ENCODE assay signal across 22 cellular contexts in genomic region chr3:157172746-157173145, GRCh38. TPM values are rescaled to one million over a fixed set of nuclear protein-coding genes. Genes with fewer than 3 reads are reported as not detected.
DNase-seq lines count a peak whose midpoint lies in the region; ATAC-seq and TF ChIP-seq lines count a peak whose summit lies in the region.
"Had no signal": no experiment of that assay in that cellular context is flagged by ENCODE, and none has a peak within 500 bp of the region (broad histone marks: within the 10 kb centered on the region; RNA-seq: fewer than 3 reads in every experiment).

No MANE protein-coding gene starts in this region.

- H3K36me3 Mint-ChIP-seq in activated CD4-positive, alpha-beta T cell treated with anti-CD3 and anti-CD28 coated beads, Interleukin-2, amount 10 ng/mL, durations not matched to agents 24 days and 14 days (ENCODE audit: low read depth): peaks cover 6% of the 10 kb centered on the region
- H3K36me3 Mint-ChIP-seq in HFFc6 (ENCODE audit: low read depth): peaks cover 4% of the 10 kb centered on the region; the same call in 1 of the 2 replicates

- no peak; the same call in 1 of the 2 replicates for TF ChIP-seq CTCF in HFFc6 (IDR thresholded peaks at IDR 0.05)
- no peak for TF ChIP-seq CTCF in mammary epithelial cell (conservative IDR thresholded peaks at IDR 0.05 in 1 of 2, IDR thresholded peaks at IDR 0.05 in 1 of 2; ENCODE audit: extremely low read depth in 1 of 2, insufficient read depth in 1 of 2, low read depth in 1 of 2, low read length in 2 of 2)
- TF ChIP-seq CTCF in GM13977 (IDR thresholded peaks at IDR 0.05; ENCODE audit: extremely low read depth, insufficient read depth, missing control alignments): no peak
- no peak for TF ChIP-seq CTCF in left lung (IDR thresholded peaks at IDR 0.05)

- peaks cover 2% of the 10 kb centered on the region for H3K27me3 Mint-ChIP-seq in activated CD4-positive, alpha-beta T cell treated with anti-CD3 and anti-CD28 coated beads, Interleukin-2, amount 10 ng/mL, durations not matched to agents 24 days and 14 days
- peaks cover 3% of the 10 kb centered on the region; the same call in 1 of the 2 replicates for H3K27me3 Mint-ChIP-seq in HFFc6 (ENCODE audit: insufficient read depth)
- H3K27me3 Mint-ChIP-seq: central memory CD8-positive, alpha-beta T cell had no signal

- H3K4me2 ChIP-seq in mammary epithelial cell (ENCODE audit: insufficient read depth, low read depth, low read length) (no peak overlapping the region), neuronal stem cell (ENCODE audit: insufficient read depth, low read length, poor library complexity, severe bottlenecking) (no peak overlapping the region)

- H4K8ac ChIP-seq in neuronal stem cell (ENCODE audit: low read depth, low read length): no peak overlapping the region

- H3K4me3 Mint-ChIP-seq in activated CD4-positive, alpha-beta T cell treated with anti-CD3 and anti-CD28 coated beads, Interleukin-2, amount 10 ng/mL, durations not matched to agents 24 days and 14 days: peak overlapping the region; percentile 23
- H3K4me3 Mint-ChIP-seq in HFFc6: no peak overlapping the region
- H3K4me3 Mint-ChIP-seq: central memory CD8-positive, alpha-beta T cell had no signal

- H3K4me1 Mint-ChIP-seq in activated CD4-positive, alpha-beta T cell treated with anti-CD3 and anti-CD28 coated beads, Interleukin-2, amount 10 ng/mL, durations not matched to agents 24 days and 14 days: peaks cover 25% of the 10 kb centered on the region
- H3K4me1 Mint-ChIP-seq in HFFc6 (ENCODE audit: low read depth): peaks cover 35% of the 10 kb centered on the region

- peaks cover 2% of the 10 kb centered on the region for H3K79me1 ChIP-seq in neuronal stem cell (ENCODE audit: low read depth, low read length)

- ATAC-seq in left lung (no peak), HG03108 (IDR thresholded peaks at IDR 0.05; ENCODE audit: unreplicated experiment) (no peak)
- ATAC-seq: PC-3 had no signal

- H3K9ac ChIP-seq in mammary epithelial cell (ENCODE audit: insufficient read depth, low read length) (no peak overlapping the region), neuronal stem cell (ENCODE audit: low read depth, low read length, poor library complexity) (no peak overlapping the region)
- H3K9ac ChIP-seq: KMS-11 had no signal

- H3K23ac ChIP-seq in neuronal stem cell (ENCODE audit: low read depth, low read length, poor library complexity): no peak overlapping the region

- H2AK5ac ChIP-seq in neuronal stem cell (ENCODE audit: low read depth, low read length): no peak overlapping the region

- H3K4me3 ChIP-seq in mammary epithelial cell (replicated peaks in 1 of 3; ENCODE audit: insufficient read depth in 1 of 3, low read depth in 2 of 3, low read length in 3 of 3): no peak overlapping the region
- no peak overlapping the region for H3K4me3 ChIP-seq in neuronal stem cell (ENCODE audit: low read length in 2 of 2)
- H3K4me3 ChIP-seq in left lung: no peak overlapping the region
- H3K4me3 ChIP-seq: esophagus muscularis mucosa, right atrium auricular region had no signal

- H3K36me3 ChIP-seq in mammary epithelial cell (ENCODE audit: insufficient read depth, low read length) (no peaks in the 10 kb centered on the region), neuronal stem cell (replicated peaks in 1 of 2; ENCODE audit: control insufficient read depth in 2 of 2, insufficient read depth in 2 of 2, low read length in 2 of 2) (peaks cover 0 to 9% of the 10 kb centered on the region in 2 donors), left lung (no peaks in the 10 kb centered on the region)
- H3K36me3 ChIP-seq: esophagus muscularis mucosa, right atrium auricular region had no signal

- H3K27me3 ChIP-seq in mammary epithelial cell (ENCODE audit: insufficient read depth, low read length) (no peaks in the 10 kb centered on the region), neuronal stem cell (ENCODE audit: control insufficient read depth in 3 of 3, insufficient read depth in 3 of 3, low read depth in 1 of 3, low read length in 3 of 3) (no peaks in the 10 kb centered on the region), left lung (no peaks in the 10 kb centered on the region)
- H3K27me3 ChIP-seq: esophagus muscularis mucosa, right atrium auricular region had no signal

- peaks cover 20% of the 10 kb centered on the region for H3K79me2 ChIP-seq in mammary epithelial cell (ENCODE audit: insufficient read depth, low read length)

- no peak overlapping the region for H3K18ac ChIP-seq in neuronal stem cell (ENCODE audit: low read length)

- H2BK120ac ChIP-seq in neuronal stem cell (ENCODE audit: low read depth, low read length): no peak overlapping the region

- in situ Hi-C loops in mammary epithelial cell (cut with MboI; ENCODE audit: low sequenced_read_pairs in 2 of 2): no loop called here
- in situ Hi-C loops in GM13977 (cut with MboI; ENCODE audit: low pct_unique_long_range_greater_than_20kb, low sequenced_read_pairs, unreplicated experiment): no loop called here

- H2BK12ac ChIP-seq in neuronal stem cell (ENCODE audit: low read length): no peak overlapping the region

- H2AFZ ChIP-seq in mammary epithelial cell (ENCODE audit: low read depth, low read length): peak overlapping the region; percentile 46
- H2AFZ ChIP-seq in neuronal stem cell (ENCODE audit: low read length): peak overlapping the region; percentile 9

- no peak for DNase-seq in activated CD4-positive, alpha-beta T cell treated with anti-CD3 and anti-CD28 coated beads, Interleukin-2, amount 10 ng/mL, durations not matched to agents 24 days and 14 days
- no peak for DNase-seq in activated CD4-positive, alpha-beta T cell treated with anti-CD3 and anti-CD28 coated beads for 4 hours
- DNase-seq in HFFc6 (no peak), mammary epithelial cell (no peak), neuronal stem cell (ENCODE audit: low spot score) (no peak), GM13977 (ENCODE audit: low spot score) (no peak), left lung (no peak)
- DNase-seq: activated CD8-positive, alpha-beta memory T cell treated with anti-CD3 and anti-CD28 coated beads for 24 hours; anterior cingulate cortex; effector CD4-positive, alpha-beta T cell; H7; NCI-H187 treated with DMSO at 0.1 percent for 48 hours; NCI-H226; nucleus accumbens; PC-3; SHP77; stimulated activated CD4-positive, alpha-beta T cell treated with anti-CD3 and anti-CD28 coated beads, Interleukin-4, amount 100 ng/mL, for 4 hours had no signal

- H3K4ac ChIP-seq in neuronal stem cell (ENCODE audit: low read length): no peak overlapping the region

- dilution Hi-C loops in mammary epithelial cell (cut with HindIII; ENCODE audit: low sequenced_read_pairs): no loop called here

- no peak overlapping the region for H2BK15ac ChIP-seq in neuronal stem cell (ENCODE audit: low read length)

- peak overlapping the region; percentile 67 for H3K27ac Mint-ChIP-seq in activated CD4-positive, alpha-beta T cell treated with anti-CD3 and anti-CD28 coated beads, Interleukin-2, amount 10 ng/mL, durations not matched to agents 24 days and 14 days
- peak overlapping the region; percentile 28; the same call in 1 of the 2 replicates for H3K27ac Mint-ChIP-seq in HFFc6

- H3K9me3 ChIP-seq in mammary epithelial cell (replicated peaks; ENCODE audit: insufficient read depth, low read length) (no peaks in the 10 kb centered on the region), neuronal stem cell (replicated peaks in 1 of 2; ENCODE audit: control insufficient read depth in 2 of 2, insufficient read depth in 1 of 2, low read depth in 1 of 2, low read length in 2 of 2) (peaks cover 0 to 11% of the 10 kb centered on the region in 2 donors), left lung (no peaks in the 10 kb centered on the region)
- H3K9me3 ChIP-seq: esophagus muscularis mucosa, right atrium auricular region had no signal

- H2BK5ac ChIP-seq in neuronal stem cell (ENCODE audit: low read length): no peak overlapping the region

- H3K14ac ChIP-seq in neuronal stem cell (ENCODE audit: low read length): no peak overlapping the region

- WGBS in mammary epithelial cell (ENCODE audit: low coverage, missing lambda C conversion rate): 43% methylated on average over 4 of the region's 4 CpGs
- no CpG with 5 or more reads among the region's 4 CpGs for WGBS in neuronal stem cell (ENCODE audit: extremely low coverage in 2 of 2, insufficient read length in 2 of 2, insufficient replicate concordance in 1 of 2), 2 donors

- H4K20me1 ChIP-seq in mammary epithelial cell (ENCODE audit: insufficient read depth, low read length): no peaks in the 10 kb centered on the region

- H3K4me1 ChIP-seq in mammary epithelial cell (ENCODE audit: insufficient read depth, low read length): peaks cover 13% of the 10 kb centered on the region
- H3K4me1 ChIP-seq in neuronal stem cell (ENCODE audit: control insufficient read depth in 2 of 2, insufficient read depth in 1 of 2, low read depth in 1 of 2, low read length in 2 of 2): peaks cover 5 to 9% of the 10 kb centered on the region in 2 donors
- peaks cover 15 to 44% of the 10 kb centered on the region in 2 donors for H3K4me1 ChIP-seq in left lung

- H3K27ac ChIP-seq in mammary epithelial cell (ENCODE audit: insufficient read depth, low read depth, low read length) (no peak overlapping the region), neuronal stem cell (replicated peaks; ENCODE audit: low read length) (no peak overlapping the region), left lung (no peak overlapping the region)
- H3K27ac ChIP-seq: right atrium auricular region had no signal

- H4K91ac ChIP-seq in neuronal stem cell (ENCODE audit: low read depth, low read length, poor library complexity): no peak overlapping the region

- no TSS peak for BruUV-seq in mammary epithelial cell (replicated peaks; lab: Mats Ljungman, UMichigan)

- no peaks in the 10 kb centered on the region for H3K9me3 Mint-ChIP-seq in activated CD4-positive, alpha-beta T cell treated with anti-CD3 and anti-CD28 coated beads, Interleukin-2, amount 10 ng/mL, durations not matched to agents 24 days and 14 days
- H3K9me3 Mint-ChIP-seq in HFFc6: no peaks in the 10 kb centered on the region
- H3K9me3 Mint-ChIP-seq: central memory CD8-positive, alpha-beta T cell had no signal

- CTCF ChIA-PET in mammary epithelial cell (lab: Charles Lee; ENCODE audit: low non-redundant PET): no interaction called here

- intact Hi-C loops in activated CD4-positive, alpha-beta T cell treated with anti-CD3 and anti-CD28 coated beads, Interleukin-2, amount 10 ng/mL, durations not matched to agents 24 days and 14 days (cut with micrococcal nuclease): no loop called here
- intact Hi-C loops in mammary epithelial cell (cut with micrococcal nuclease): loop anchor here (10.0 kb wide), 1 partner anchor 182 kb away; no protein-coding TSS in a partner anchor
- intact Hi-C loops in left lung (cut with DNase I): no loop called here

RNA-seq across cellular contexts. Expression of gene CCNL1, which starts 12.8 kb away (rescaled TPM):
- 171 and 172 TPM in 2 replicates for total RNA-seq in activated CD4-positive, alpha-beta T cell treated with anti-CD3 and anti-CD28 coated beads, Interleukin-2, amount 10 ng/mL, durations not matched to agents 24 days and 14 days
- 10 to 100 TPM; 47.4 to 74.3 (median 65.1) TPM for total RNA-seq in HFFc6 (2021; fragmentation: NEBNext Ultra II Directional; extraction: Animal tissue kit (Norgen Biotek cat#: 25700))
- total RNA-seq in mammary epithelial cell (100 to 1,000 TPM; 127 to 130 TPM), left lung (100 to 1,000 TPM in 1 of 2 donors, 10 to 100 TPM in 1; 82.6 to 119 TPM)
- polyA plus RNA-seq in mammary epithelial cell: 42.7 TPM
- polyA minus RNA-seq in mammary epithelial cell: 37.7 TPM
- 75.0 TPM for polyA plus RNA-seq in neuronal stem cell (2013, experiment 1 of 2)
- polyA plus RNA-seq in neuronal stem cell (2013, experiment 2 of 2): 76.2 TPM
